Comparison of ENCODE assay signal across 9 cellular contexts in genomic region chr2:23595601-23596251, GRCh38.
DNase-seq lines count a peak whose midpoint lies in the region; ATAC-seq, FAIRE-seq and TF ChIP-seq lines count a peak whose summit lies in the region.
"Had no signal": no experiment of that assay in that cellular context is flagged by ENCODE, and none has a peak within 500 bp of the region (broad histone marks: within the 10 kb centered on the region; RNA-seq: fewer than 3 reads in every experiment).

No MANE protein-coding gene starts in this region.

- TF ChIP-seq POLR2A in K562 (conservative IDR thresholded peaks at IDR 0.05): no peak

- under 1% methylated on average over 13 of the region's 13 CpGs for WGBS in K562 (ENCODE audit: insufficient coverage, low coverage, missing lambda C conversion rate)

- POLR2A ChIA-PET in K562 (lab: Yijun Ruan, JAX): interaction anchor here (0.6 to 1.3 kb wide), 2 partner anchors 9 to 653 kb away, joined by 3 to 5 read pairs; no protein-coding TSS in a partner anchor

- H3K9ac ChIP-seq in K562 (ENCODE audit: insufficient read depth in 1 of 2, low read depth in 2 of 2, low read length in 2 of 2): no peak overlapping the region

- CTCF ChIA-PET in K562 (lab: Yijun Ruan, JAX; ENCODE audit: low intra/inter-chr PET ratio): interaction anchor here (0.6 kb wide), 1 partner anchor 30 kb away, joined by 3 read pairs; no protein-coding TSS in a partner anchor

- no peak overlapping the region for H3K27ac ChIP-seq in K562 (ENCODE audit: extremely low read depth, low read depth, low read length)
- H3K27ac ChIP-seq: 22Rv1 had no signal

- FAIRE-seq in K562 (lab: Jason Lieb, UNC) (no peak), urothelium cell line (lab: Jason Lieb, UNC) (peak; percentile 87)

- BruUV-seq in K562 (replicated peaks; lab: Mats Ljungman, UMichigan): no TSS peak

- intact Hi-C loops in K562 (cut with micrococcal nuclease): no loop called here

- no peak for TF ChIP-seq EP300 in K562 (IDR thresholded peaks at IDR 0.05; ENCODE audit: low read length)

- H4K20me1 ChIP-seq in K562 (replicated peaks; ENCODE audit: control insufficient read depth, insufficient read depth, low read length): no peaks in the 10 kb centered on the region; the same call in 1 of the 2 replicates

- in situ Hi-C loops in K562 (cut with MboI): no loop called here

- no peaks in the 10 kb centered on the region for H3K36me3 ChIP-seq in K562 (ENCODE audit: control insufficient read depth, insufficient read depth, low read length)

- TF ChIP-seq CTCF in K562 (IDR thresholded peaks at IDR 0.05 in 2 of 3, conservative IDR thresholded peaks at IDR 0.05 in 1 of 3; ENCODE audit: insufficient read depth in 2 of 3, low read depth in 1 of 3, low read length in 3 of 3): peak in 1 of 3 experiments; percentile 10; a peak in 1 of 6 replicates

- H3K4me3 ChIP-seq in K562: no peak overlapping the region

- H3K9me1 ChIP-seq in K562 (ENCODE audit: control insufficient read depth, insufficient read depth, low read length): no peaks in the 10 kb centered on the region

- H2AFZ ChIP-seq in K562 (ENCODE audit: low read depth, low read length): no peak overlapping the region

- H3K79me2 ChIP-seq in K562 (ENCODE audit: control insufficient read depth, insufficient read depth, low read length): no peaks in the 10 kb centered on the region

- no peak overlapping the region for H3K4me2 ChIP-seq in K562 (ENCODE audit: insufficient read depth, low read length)

- DNase-seq in NCI-H1417 (lab: John Stamatoyannopoulos, UW) (peak; percentile 46 to 91 (median 76)), NCI-H1417 treated with DMSO at 0.1 percent for 48 hours (lab: John Stamatoyannopoulos, UW) (no peak), K562 (ENCODE audit: extremely low read depth in 1 of 4, low spot score in 3 of 4) (no peak), left kidney (ENCODE audit: low read depth, low spot score) (peak; percentile 92), urothelium cell line (ENCODE audit: low spot score) (peak; percentile 91), cerebellar nuclear complex (lab: John Stamatoyannopoulos, UW) (no peak), HuH-7.5 (ENCODE audit: low spot score) (no peak)

- no peaks in the 10 kb centered on the region; a peak in 1 of 5 replicates for H3K4me1 ChIP-seq in K562 (replicated peaks in 1 of 2; ENCODE audit: control insufficient read depth in 2 of 2, insufficient read depth in 2 of 2, low read length in 2 of 2)

- TF ChIP-seq RAD21 in K562 (CRISPR knock-in tag; conservative IDR thresholded peaks at IDR 0.05 in 1 of 2, IDR thresholded peaks at IDR 0.05 in 1 of 2): no peak

- H3K9me3 ChIP-seq in K562 (replicated peaks; ENCODE audit: control insufficient read depth, insufficient read depth, low read depth, low read length): no peaks in the 10 kb centered on the region

- ATAC-seq in K562 (peak; percentile 24; the same call in 1 of the 3 replicates), GM19452 (IDR thresholded peaks at IDR 0.05; ENCODE audit: unreplicated experiment) (no peak)

- H3K27me3 ChIP-seq in K562 (ENCODE audit: control insufficient read depth in 2 of 2, insufficient read depth in 2 of 2, low read length in 2 of 2): peaks cover 32 to 84% of the 10 kb centered on the region in 2 experiments

TF ChIP-seq in K562, 482 proteins besides CTCF, POLR2A, EP300 and RAD21:
- TF ChIP-seq HDAC2 (IDR thresholded peaks at IDR 0.05) (no peak), ID3 (CRISPR knock-in tag; IDR thresholded peaks at IDR 0.05) (no peak), ID3 (tag; IDR thresholded peaks at IDR 0.05) (no peak), CEBPG (CRISPR knock-in tag; IDR thresholded peaks at IDR 0.05) (no peak), CEBPG (tag; conservative IDR thresholded peaks at IDR 0.05 in 1 of 2, IDR thresholded peaks at IDR 0.05 in 1 of 2) (no peak), MCM3 (IDR thresholded peaks at IDR 0.05) (no peak), L3MBTL2 (IDR thresholded peaks at IDR 0.05) (no peak), HNRNPK (IDR thresholded peaks at IDR 0.05; ENCODE audit: low read depth, low read length, poor library complexity, severe bottlenecking) (no peak), ETV1 (tag; conservative IDR thresholded peaks at IDR 0.05; ENCODE audit: low read depth) (no peak), SPI1 (IDR thresholded peaks at IDR 0.05; ENCODE audit: borderline replicate concordance, low read depth, low read length) (no peak), GABPA (tag; conservative IDR thresholded peaks at IDR 0.05; ENCODE audit: low read depth) (no peak), ZFX (CRISPR knock-in tag; IDR thresholded peaks at IDR 0.05) (no peak), MNT (conservative IDR thresholded peaks at IDR 0.05) (no peak), CHAMP1 (IDR thresholded peaks at IDR 0.05) (no peak)

Comparison
In these comparisons a context has a peak if more than half of its experiments do, and no peak if none do; other contexts are left out.
1. DNase-seq: peak in NCI-H1417 (3 of 3), left kidney (single experiment) and urothelium cell line (single experiment); none in NCI-H1417 treated with DMSO at 0.1 percent for 48 hours (single experiment), K562 (0 of 4), cerebellar nuclear complex (0 of 2) and HuH-7.5 (single experiment).